Comparison of ENCODE assay signal across 8 cellular contexts in the genomic region with DNA sequence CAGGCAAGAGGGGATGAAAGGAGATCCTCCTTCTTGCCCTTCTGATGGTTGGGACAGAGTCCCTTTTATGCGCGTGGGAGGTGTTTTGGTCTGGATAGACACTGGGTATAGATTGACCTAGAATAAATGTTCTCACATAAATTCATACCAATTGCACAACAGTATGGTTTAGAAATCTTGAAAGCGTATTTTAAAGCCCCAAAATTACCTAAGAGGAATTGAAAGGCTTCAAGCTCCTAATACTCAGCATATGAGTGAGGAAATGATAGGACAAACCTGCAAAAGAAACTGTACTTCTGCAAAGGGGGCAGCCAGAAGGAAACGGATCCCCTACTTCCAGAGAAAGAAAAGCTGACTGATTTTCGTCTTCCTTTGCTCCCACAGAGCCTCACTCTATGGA. TPM values are rescaled to one million over a fixed set of nuclear protein-coding genes. Genes with fewer than 3 reads are reported as not detected.
A peak's percentile ranks its signal among the peaks of the same experiment; 100 is the strongest.
DNase-seq lines count a peak whose midpoint lies in the region; ATAC-seq and TF ChIP-seq lines count a peak whose summit lies in the region.

No MANE protein-coding gene starts in this region.

- H3K27ac Mint-ChIP-seq in T-cell (peak overlapping the region; percentile 5 to 21), memory B cell (peak overlapping the region; percentile 2)

- H3K36me3 ChIP-seq in heart left ventricle (no peaks in the 10 kb centered on the region), uterus (no peaks in the 10 kb centered on the region)

- H3K4me3 Mint-ChIP-seq in T-cell (peak overlapping the region in 1 of 3 donors; percentile 100), memory B cell (no peak overlapping the region)

- TF ChIP-seq CTCF in heart left ventricle (IDR thresholded peaks at IDR 0.05), result no peak
- TF ChIP-seq CTCF in uterus (IDR thresholded peaks at IDR 0.05), result no peak
- no peak for TF ChIP-seq CTCF in GM13977 (IDR thresholded peaks at IDR 0.05; ENCODE audit: extremely low read depth, insufficient read depth, missing control alignments)

- H3K9me3 ChIP-seq in heart left ventricle, result no peaks in the 10 kb centered on the region
- no peaks in the 10 kb centered on the region for H3K9me3 ChIP-seq in uterus

- H3K36me3 Mint-ChIP-seq in T-cell (peaks cover 12% of the 10 kb centered on the region), memory B cell (peaks cover 3% of the 10 kb centered on the region)

- H3K4me1 Mint-ChIP-seq in T-cell (peaks cover 23 to 32% (median 28%) of the 10 kb centered on the region in 3 donors), memory B cell (peaks cover 17% of the 10 kb centered on the region)

- H3K4me3 ChIP-seq in heart left ventricle (no peak overlapping the region), uterus (no peak overlapping the region)

- CTCF ChIA-PET in T-cell (lab: Charles Lee), result interaction anchor here (0.5 to 6.7 kb wide), 19 partner anchors 15 to 642 kb away, joined by 3 to 60 read pairs (median 4); no protein-coding TSS in a partner anchor

- DNase-seq in heart left ventricle (no peak), left cardiac atrium (no peak), T-cell (no peak), memory B cell (ENCODE audit: low spot score in 2 of 2) (no peak), uterus (no peak), GM13977 (ENCODE audit: low spot score) (no peak)
- DNase-seq in activated CD4-positive, CD25-positive, alpha-beta regulatory T cell (lab: John Stamatoyannopoulos, UW), result no peak

- H3K27me3 Mint-ChIP-seq in T-cell (no peaks in the 10 kb centered on the region), memory B cell (no peaks in the 10 kb centered on the region)

- peaks cover 0 to 11% (median 0%) of the 10 kb centered on the region in 9 donors for H3K27me3 ChIP-seq in heart left ventricle
- no peaks in the 10 kb centered on the region for H3K27me3 ChIP-seq in uterus

- peaks cover 0 to 32% (median 17%) of the 10 kb centered on the region in 12 donors for H3K4me1 ChIP-seq in heart left ventricle
- no peaks in the 10 kb centered on the region for H3K4me1 ChIP-seq in uterus

- ATAC-seq in heart left ventricle (no peak), left cardiac atrium (no peak), T-cell (replicated peaks in 1 of 4) (no peak), memory B cell (ENCODE audit: low read depth) (no peak), HG03045 (IDR thresholded peaks at IDR 0.05; ENCODE audit: unreplicated experiment) (no peak)

- in situ Hi-C loops in GM13977 (cut with MboI; ENCODE audit: low pct_unique_long_range_greater_than_20kb, low sequenced_read_pairs, unreplicated experiment), result no loop called here

- WGBS in heart left ventricle, 4 donors, result 77 to 85% (median 82%) methylated on average over 5 of the region's 5 CpGs

- TF ChIP-seq POLR2A in heart left ventricle (IDR thresholded peaks at IDR 0.05) (no peak), uterus (IDR thresholded peaks at IDR 0.05) (no peak)

- H3K9me3 Mint-ChIP-seq in T-cell, result no peaks in the 10 kb centered on the region
- no peaks in the 10 kb centered on the region for H3K9me3 Mint-ChIP-seq in memory B cell

- intact Hi-C loops in heart left ventricle (cut with DNase I), result loop anchor here in 7 of 10 donors (1.0 to 5.0 kb wide), 8 partner anchors 185 to 306 kb away; no protein-coding TSS in a partner anchor
- intact Hi-C loops in left cardiac atrium (cut with DNase I), result loop anchor here (2.0 to 5.0 kb wide), 3 partner anchors 190 to 305 kb away; no protein-coding TSS in a partner anchor
- intact Hi-C loops in uterus (cut with DNase I; ENCODE audit: low total_unique reads), result loop anchor here (5.0 kb wide), 2 partner anchors 190 to 295 kb away; no protein-coding TSS in a partner anchor

- H3K27ac ChIP-seq in heart left ventricle, result peak overlapping the region in 9 of 12 donors; percentile 5 to 85 (median 28)
- peak overlapping the region; percentile 89 to 98 for H3K27ac ChIP-seq in uterus

- POLR2A ChIA-PET in T-cell (lab: Charles Lee), result interaction anchor here in 1 of 2 donors (1.1 kb wide), 1 partner anchor 190 kb away, joined by 9 read pairs; no protein-coding TSS in a partner anchor

RNA-seq across cellular contexts. Expression of gene BCL2, which starts 2.7 kb away (rescaled TPM):
- 10 to 100 TPM in 4 of 9 donors, 1 to 10 TPM in 5; 4.8 to 24.2 (median 9.1) TPM for total RNA-seq in heart left ventricle
- 1 to 10 TPM; 2.9 to 4.5 TPM for polyA plus RNA-seq in heart left ventricle
- total RNA-seq in left cardiac atrium, result 10 to 100 TPM; 10.1 to 11.6 TPM
- 100 to 1,000 TPM; 113 to 201 (median 123) TPM for total RNA-seq in T-cell
- 10 to 100 TPM; 16.1 to 61.1 (median 36.9) TPM for total RNA-seq in uterus

RNA-seq across cellular contexts. Expression of gene KDSR, which starts 44.8 kb away (rescaled TPM):
- total RNA-seq in heart left ventricle, result 10 to 100 TPM; 26.3 to 45.6 (median 41.4) TPM
- 10 to 100 TPM; 10.7 to 36.5 TPM for polyA plus RNA-seq in heart left ventricle
- total RNA-seq in left cardiac atrium, result 10 to 100 TPM; 48.0 to 58.1 TPM
- 10 to 100 TPM; 25.2 to 69.1 (median 56.3) TPM for total RNA-seq in T-cell
- total RNA-seq in uterus, result 10 to 100 TPM; 12.6 to 68.6 (median 29.3) TPM
